In the genomic region with DNA sequence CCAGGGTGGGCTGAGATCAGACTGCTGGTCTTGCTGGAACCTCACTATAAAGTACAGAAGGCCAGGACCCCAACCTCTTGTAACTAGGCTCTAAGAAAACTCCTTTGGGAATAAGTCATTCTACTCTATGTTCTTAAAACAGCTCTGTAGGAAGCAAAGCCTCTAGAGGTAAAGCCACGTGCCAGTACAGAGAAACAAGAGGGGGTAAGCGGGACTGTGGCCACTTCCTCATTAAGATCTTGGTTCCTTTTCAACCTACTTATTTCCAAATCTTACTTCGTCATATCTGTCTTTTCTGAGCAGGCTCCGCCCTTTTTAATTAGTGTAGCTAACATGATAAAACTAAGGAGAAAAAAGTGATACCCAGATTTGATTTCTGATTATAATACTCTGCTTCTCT, we compare ENCODE assay signal across 1 cellular context.
TF ChIP-seq lines count a peak whose summit lies in the region.

No MANE protein-coding gene starts in this region.

TF ChIP-seq in GM12878, 131 proteins besides CTCF, POLR2A, EP300 and RAD21 (continued from another document):
- no peak for TF ChIP-seq ZBTB40 (IDR thresholded peaks at IDR 0.05; ENCODE audit: borderline replicate concordance)
- no peak for TF ChIP-seq HDGF (IDR thresholded peaks at IDR 0.05)
- TF ChIP-seq MLLT1 (IDR thresholded peaks at IDR 0.05) = 0 out of 2 replicates have a peak, but pooled peaks have one; percentile 3
- no peak for TF ChIP-seq ZNF622 (IDR thresholded peaks at IDR 0.05)
- peak; percentile 83 for TF ChIP-seq RAD51 (IDR thresholded peaks at IDR 0.05)
- no peak for TF ChIP-seq TBL1XR1 (IDR thresholded peaks at IDR 0.05; ENCODE audit: low read depth, low read length)
- no peak for TF ChIP-seq E2F8 (IDR thresholded peaks at IDR 0.05; ENCODE audit: low read depth, partially characterized antibody)
- no peak for TF ChIP-seq FOXK2 (IDR thresholded peaks at IDR 0.05)
- TF ChIP-seq ZSCAN29 (IDR thresholded peaks at IDR 0.05) = no peak
- peak; percentile 64 for TF ChIP-seq MEF2B (IDR thresholded peaks at IDR 0.05; ENCODE audit: partially characterized antibody, poor library complexity, severe bottlenecking)
- 0 out of 2 replicates have a peak, but pooled peaks have one; percentile 12 for TF ChIP-seq BCL11A (IDR thresholded peaks at IDR 0.05; ENCODE audit: low read depth, low read length)
- no peak for TF ChIP-seq CBX5 (IDR thresholded peaks at IDR 0.05; ENCODE audit: low read depth)
- TF ChIP-seq NR2F1 (conservative IDR thresholded peaks at IDR 0.05) = no peak
- TF ChIP-seq ZBTB11 (CRISPR knock-in tag; IDR thresholded peaks at IDR 0.05) = no peak
- no peak for TF ChIP-seq RFX5 (IDR thresholded peaks at IDR 0.05; ENCODE audit: low read depth, low read length)
- TF ChIP-seq SMARCA5 (IDR thresholded peaks at IDR 0.05) = no peak
- TF ChIP-seq LARP7 (IDR thresholded peaks at IDR 0.05) = no peak
- TF ChIP-seq ZNF207 (IDR thresholded peaks at IDR 0.05; ENCODE audit: borderline replicate concordance) = no peak
- no peak for TF ChIP-seq SMAD5 (IDR thresholded peaks at IDR 0.05; ENCODE audit: low read depth)
- TF ChIP-seq, protein P1, sequence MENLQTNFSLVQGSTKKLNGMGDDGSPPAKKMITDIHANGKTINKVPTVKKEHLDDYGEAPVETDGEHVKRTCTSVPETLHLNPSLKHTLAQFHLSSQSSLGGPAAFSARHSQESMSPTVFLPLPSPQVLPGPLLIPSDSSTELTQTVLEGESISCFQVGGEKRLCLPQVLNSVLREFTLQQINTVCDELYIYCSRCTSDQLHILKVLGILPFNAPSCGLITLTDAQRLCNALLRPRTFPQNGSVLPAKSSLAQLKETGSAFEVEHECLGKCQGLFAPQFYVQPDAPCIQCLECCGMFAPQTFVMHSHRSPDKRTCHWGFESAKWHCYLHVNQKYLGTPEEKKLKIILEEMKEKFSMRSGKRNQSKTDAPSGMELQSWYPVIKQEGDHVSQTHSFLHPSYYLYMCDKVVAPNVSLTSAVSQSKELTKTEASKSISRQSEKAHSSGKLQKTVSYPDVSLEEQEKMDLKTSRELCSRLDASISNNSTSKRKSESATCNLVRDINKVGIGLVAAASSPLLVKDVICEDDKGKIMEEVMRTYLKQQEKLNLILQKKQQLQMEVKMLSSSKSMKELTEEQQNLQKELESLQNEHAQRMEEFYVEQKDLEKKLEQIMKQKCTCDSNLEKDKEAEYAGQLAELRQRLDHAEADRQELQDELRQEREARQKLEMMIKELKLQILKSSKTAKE (IDR thresholded peaks at IDR 0.05; ENCODE audit: low read depth, poor library complexity, severe bottlenecking) = peak; percentile 29
- TF ChIP-seq EED (IDR thresholded peaks at IDR 0.05; ENCODE audit: low read depth) = no peak
- TF ChIP-seq BCL3 (IDR thresholded peaks at IDR 0.05; ENCODE audit: borderline replicate concordance, insufficient read depth, low read depth, low read length, poor library complexity, severe bottlenecking) = no peak
- no peak for TF ChIP-seq MYC (IDR thresholded peaks at IDR 0.05; ENCODE audit: insufficient read depth, insufficient read length, insufficient replicate concordance, low read length, severe bottlenecking)
- TF ChIP-seq, protein P2, sequence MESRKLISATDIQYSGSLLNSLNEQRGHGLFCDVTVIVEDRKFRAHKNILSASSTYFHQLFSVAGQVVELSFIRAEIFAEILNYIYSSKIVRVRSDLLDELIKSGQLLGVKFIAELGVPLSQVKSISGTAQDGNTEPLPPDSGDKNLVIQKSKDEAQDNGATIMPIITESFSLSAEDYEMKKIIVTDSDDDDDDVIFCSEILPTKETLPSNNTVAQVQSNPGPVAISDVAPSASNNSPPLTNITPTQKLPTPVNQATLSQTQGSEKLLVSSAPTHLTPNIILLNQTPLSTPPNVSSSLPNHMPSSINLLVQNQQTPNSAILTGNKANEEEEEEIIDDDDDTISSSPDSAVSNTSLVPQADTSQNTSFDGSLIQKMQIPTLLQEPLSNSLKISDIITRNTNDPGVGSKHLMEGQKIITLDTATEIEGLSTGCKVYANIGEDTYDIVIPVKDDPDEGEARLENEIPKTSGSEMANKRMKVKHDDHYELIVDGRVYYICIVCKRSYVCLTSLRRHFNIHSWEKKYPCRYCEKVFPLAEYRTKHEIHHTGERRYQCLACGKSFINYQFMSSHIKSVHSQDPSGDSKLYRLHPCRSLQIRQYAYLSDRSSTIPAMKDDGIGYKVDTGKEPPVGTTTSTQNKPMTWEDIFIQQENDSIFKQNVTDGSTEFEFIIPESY (IDR thresholded peaks at IDR 0.05) = no peak
- no peak for TF ChIP-seq ZNF274 (IDR thresholded peaks at IDR 0.05; ENCODE audit: insufficient read depth, insufficient read length)
- no peak for TF ChIP-seq ZNF24 (IDR thresholded peaks at IDR 0.05)
- TF ChIP-seq PML (IDR thresholded peaks at IDR 0.05; ENCODE audit: low read length) = no peak
- TF ChIP-seq, protein P3, sequence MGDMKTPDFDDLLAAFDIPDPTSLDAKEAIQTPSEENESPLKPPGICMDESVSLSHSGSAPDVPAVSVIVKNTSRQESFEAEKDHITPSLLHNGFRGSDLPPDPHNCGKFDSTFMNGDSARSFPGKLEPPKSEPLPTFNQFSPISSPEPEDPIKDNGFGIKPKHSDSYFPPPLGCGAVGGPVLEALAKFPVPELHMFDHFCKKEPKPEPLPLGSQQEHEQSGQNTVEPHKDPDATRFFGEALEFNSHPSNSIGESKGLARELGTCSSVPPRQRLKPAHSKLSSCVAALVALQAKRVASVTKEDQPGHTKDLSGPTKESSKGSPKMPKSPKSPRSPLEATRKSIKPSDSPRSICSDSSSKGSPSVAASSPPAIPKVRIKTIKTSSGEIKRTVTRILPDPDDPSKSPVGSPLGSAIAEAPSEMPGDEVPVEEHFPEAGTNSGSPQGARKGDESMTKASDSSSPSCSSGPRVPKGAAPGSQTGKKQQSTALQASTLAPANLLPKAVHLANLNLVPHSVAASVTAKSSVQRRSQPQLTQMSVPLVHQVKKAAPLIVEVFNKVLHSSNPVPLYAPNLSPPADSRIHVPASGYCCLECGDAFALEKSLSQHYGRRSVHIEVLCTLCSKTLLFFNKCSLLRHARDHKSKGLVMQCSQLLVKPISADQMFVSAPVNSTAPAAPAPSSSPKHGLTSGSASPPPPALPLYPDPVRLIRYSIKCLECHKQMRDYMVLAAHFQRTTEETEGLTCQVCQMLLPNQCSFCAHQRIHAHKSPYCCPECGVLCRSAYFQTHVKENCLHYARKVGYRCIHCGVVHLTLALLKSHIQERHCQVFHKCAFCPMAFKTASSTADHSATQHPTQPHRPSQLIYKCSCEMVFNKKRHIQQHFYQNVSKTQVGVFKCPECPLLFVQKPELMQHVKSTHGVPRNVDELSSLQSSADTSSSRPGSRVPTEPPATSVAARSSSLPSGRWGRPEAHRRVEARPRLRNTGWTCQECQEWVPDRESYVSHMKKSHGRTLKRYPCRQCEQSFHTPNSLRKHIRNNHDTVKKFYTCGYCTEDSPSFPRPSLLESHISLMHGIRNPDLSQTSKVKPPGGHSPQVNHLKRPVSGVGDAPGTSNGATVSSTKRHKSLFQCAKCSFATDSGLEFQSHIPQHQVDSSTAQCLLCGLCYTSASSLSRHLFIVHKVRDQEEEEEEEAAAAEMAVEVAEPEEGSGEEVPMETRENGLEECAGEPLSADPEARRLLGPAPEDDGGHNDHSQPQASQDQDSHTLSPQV (IDR thresholded peaks at IDR 0.05) = no peak
